Comparison of ENCODE assay signal across 19 cellular contexts in the genomic region with DNA sequence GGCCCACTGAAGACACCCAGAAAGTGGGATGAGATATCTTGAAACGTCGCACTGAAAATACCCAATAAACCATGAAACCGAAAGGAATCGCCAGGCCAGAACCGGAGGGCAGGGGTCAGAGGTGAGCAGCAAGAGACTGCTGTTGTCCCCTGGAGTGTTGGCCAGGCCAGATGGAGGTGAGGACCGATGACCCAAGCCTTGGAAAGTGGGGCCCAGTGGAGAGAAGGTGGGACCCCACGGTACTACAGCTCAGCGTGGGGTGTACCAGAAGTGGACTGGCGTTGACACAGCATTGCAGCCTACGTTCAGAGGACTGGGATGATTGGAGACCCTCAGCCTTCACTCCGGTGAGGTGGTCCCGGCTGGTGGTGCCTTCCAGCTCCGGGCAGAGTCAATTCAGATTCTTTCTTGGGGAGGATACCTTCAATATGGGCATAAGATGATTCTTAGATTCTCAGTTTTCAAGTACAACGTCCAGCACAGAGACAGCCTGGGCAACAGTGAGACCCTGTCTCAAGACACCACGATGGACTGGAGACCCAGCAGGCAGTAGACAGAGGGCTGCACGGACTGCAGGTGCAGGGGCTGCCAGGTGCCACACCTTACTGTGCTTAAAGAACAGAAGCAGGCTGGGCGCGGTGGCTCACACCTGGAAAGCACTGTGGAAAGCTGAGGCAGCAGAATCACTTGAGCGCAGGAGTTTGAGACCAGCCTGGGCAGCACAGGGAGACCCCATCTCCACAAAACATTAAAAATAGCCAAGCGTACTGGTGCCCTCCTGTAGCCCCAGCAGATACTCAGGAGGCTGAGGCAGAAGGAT.
"Had no signal": no experiment of that assay in that cellular context is flagged by ENCODE, and none has a peak within 500 bp of the region (broad histone marks: within the 10 kb centered on the region; RNA-seq: fewer than 3 reads in every experiment).

No MANE protein-coding gene starts in this region.

- H3K27ac ChIP-seq: brain microvascular endothelial cell, esophagus muscularis mucosa, foreskin keratinocyte, pancreas, prostate gland, uterus, VCaP had no signal

- H3K27me3 ChIP-seq: brain microvascular endothelial cell, esophagus muscularis mucosa, foreskin keratinocyte, pancreas, uterus had no signal

- DNase-seq: activated CD4-positive, alpha-beta T cell treated with anti-CD3 and anti-CD28 coated beads for 4 hours; activated CD4-positive, alpha-beta T cell treated with anti-CD3 and anti-CD28 coated beads, Interleukin-2, amount 50 U/mL, for 48 hours; activated effector memory CD4-positive, alpha-beta T cell treated with Interleukin-2 at 50 U/mL for 16 hours; activated naive CD4-positive, alpha-beta T cell treated with anti-CD3 and anti-CD28 coated beads for 36 hours; activated T-cell treated with anti-CD3 and anti-CD28 coated beads, Interleukin-2, amount 50 U/mL, for 48 hours; amniotic stem cell; brain microvascular endothelial cell; endodermal cell; foreskin keratinocyte; naive thymus-derived CD4-positive, alpha-beta T cell; T-helper 9 cell; uterus had no signal

- H3K9me3 ChIP-seq: esophagus muscularis mucosa, pancreas, prostate gland, uterus had no signal

- H3K36me3 ChIP-seq: uterus had no signal

- H3K4me3 Mint-ChIP-seq: activated naive CD4-positive, alpha-beta T cell treated with anti-CD3 and anti-CD28 coated beads for 36 hours; endodermal cell; mesothelial cell of epicardium; stimulated activated naive CD8-positive, alpha-beta T cell treated with anti-CD3 and anti-CD28 coated beads, Interleukin-15, Interleukin-2, amounts not matched to agents 100 ng/mL and 50 ng/mL, for 24 hours; type B pancreatic cell had no signal

- H3K27ac Mint-ChIP-seq: activated naive CD4-positive, alpha-beta T cell treated with anti-CD3 and anti-CD28 coated beads for 36 hours; endodermal cell; mesothelial cell of epicardium; stimulated activated naive CD8-positive, alpha-beta T cell treated with anti-CD3 and anti-CD28 coated beads, Interleukin-15, Interleukin-2, amounts not matched to agents 100 ng/mL and 50 ng/mL, for 24 hours; type B pancreatic cell had no signal

- H3K27me3 Mint-ChIP-seq: naive thymus-derived CD4-positive, alpha-beta T cell; stimulated activated naive CD8-positive, alpha-beta T cell treated with anti-CD3 and anti-CD28 coated beads, Interleukin-15, Interleukin-2, amounts not matched to agents 100 ng/mL and 50 ng/mL, for 24 hours; type B pancreatic cell had no signal

- H3K4me3 ChIP-seq: esophagus muscularis mucosa, pancreas, prostate gland, uterus had no signal

- ATAC-seq: foreskin keratinocyte; naive thymus-derived CD4-positive, alpha-beta T cell; pancreas had no signal

- H3K9me3 Mint-ChIP-seq: activated naive CD4-positive, alpha-beta T cell treated with anti-CD3 and anti-CD28 coated beads for 36 hours; naive thymus-derived CD4-positive, alpha-beta T cell; stimulated activated naive CD8-positive, alpha-beta T cell treated with anti-CD3 and anti-CD28 coated beads, Interleukin-15, Interleukin-2, amounts not matched to agents 100 ng/mL and 50 ng/mL, for 24 hours; type B pancreatic cell had no signal
